In the genomic region with DNA sequence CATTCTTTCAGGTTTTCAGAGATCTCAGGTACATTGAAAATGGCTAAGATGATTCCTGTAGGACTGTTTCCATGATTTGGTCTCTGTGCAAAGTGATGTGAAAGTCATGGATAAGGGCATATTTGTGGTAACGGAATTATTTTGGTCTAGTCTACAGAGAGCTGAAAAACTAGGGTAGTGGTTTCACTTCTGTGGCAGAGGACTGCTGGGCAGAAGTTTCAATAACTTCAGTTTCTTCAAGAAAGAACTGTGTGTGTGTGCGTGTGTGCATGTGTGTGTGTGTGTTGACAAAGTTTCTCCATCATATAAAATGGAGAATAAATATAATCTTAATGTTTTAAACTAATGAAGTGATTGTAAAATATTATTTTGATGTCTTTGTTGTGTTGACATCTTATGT, we compare ENCODE assay signal across 15 cellular contexts. TPM values are rescaled to one million over a fixed set of nuclear protein-coding genes. Genes with fewer than 3 reads are reported as not detected.
DNase-seq lines count a peak whose midpoint lies in the region; ATAC-seq, FAIRE-seq and TF ChIP-seq lines count a peak whose summit lies in the region.
"Had no signal": no experiment of that assay in that cellular context is flagged by ENCODE, and none has a peak within 500 bp of the region (broad histone marks: within the 10 kb centered on the region; RNA-seq: fewer than 3 reads in every experiment).

No MANE protein-coding gene starts in this region.

- peaks cover 54% of the 10 kb centered on the region for H3K36me3 Mint-ChIP-seq in activated naive CD4-positive, alpha-beta T cell treated with anti-CD3 and anti-CD28 coated beads, Interleukin-2, amount 10 ng/mL, durations not matched to agents 7 days and 5 days
- H3K36me3 Mint-ChIP-seq in stimulated activated effector memory CD8-positive, alpha-beta T cell treated with anti-CD3 and anti-CD28 coated beads, Interleukin-12 subunit alpha, Interleukin-12 subunit beta, amount 100 ng/mL, for 72 hours: peaks cover 100% of the 10 kb centered on the region

- no peaks in the 10 kb centered on the region; the same call in 1 of the 2 replicates for H3K9me3 ChIP-seq in OCI-LY7 (ENCODE audit: low read length)
- H3K9me3 ChIP-seq in GM12878 (replicated peaks; ENCODE audit: control insufficient read depth, insufficient read depth, low read length): no peaks in the 10 kb centered on the region
- H3K9me3 ChIP-seq: esophagus muscularis mucosa had no signal

- no peaks in the 10 kb centered on the region for H3K9me2 ChIP-seq in OCI-LY7 (ENCODE audit: insufficient read depth, low read length)

- peaks cover 81% of the 10 kb centered on the region for H3K36me3 ChIP-seq in OCI-LY7 (ENCODE audit: insufficient read depth, low read length)
- H3K36me3 ChIP-seq in GM12878 (ENCODE audit: control insufficient read depth in 2 of 2, insufficient read depth in 2 of 2, low read length in 1 of 2): peaks cover 1 to 4% of the 10 kb centered on the region in 2 experiments

- FAIRE-seq in GM12878 (lab: Jason Lieb, UNC) (no peak), GM19239 (lab: Jason Lieb, UNC) (no peak)

- H3K4me1 ChIP-seq in OCI-LY7 (ENCODE audit: insufficient read depth, low read length, poor library complexity, severe bottlenecking): peaks cover 27% of the 10 kb centered on the region
- H3K4me1 ChIP-seq in GM12878 (ENCODE audit: control insufficient read depth, insufficient read depth, low read length): peaks cover 17% of the 10 kb centered on the region

- SMC1A ChIA-PET in GM12878 (lab: Charles Lee; ENCODE audit: uncharacterized antibody, unreplicated experiment): no interaction called here

- ATAC-seq in GM12878: no peak
- no peak for ATAC-seq in stimulated activated effector memory CD8-positive, alpha-beta T cell treated with anti-CD3 and anti-CD28 coated beads, Interleukin-12 subunit alpha, Interleukin-12 subunit beta, amount 100 ng/mL, for 72 hours

- peak overlapping the region; percentile 39 for H3K4me2 ChIP-seq in OCI-LY7 (ENCODE audit: low read length)
- peak overlapping the region; percentile 77 for H3K4me2 ChIP-seq in GM12878 (ENCODE audit: control insufficient read depth, insufficient read depth)

- TF ChIP-seq RAD21 in GM12878 (IDR thresholded peaks at IDR 0.05; ENCODE audit: insufficient read depth, low read depth, low read length): no peak

- intact Hi-C loops in OCI-LY7 (cut with micrococcal nuclease; ENCODE audit: unreplicated experiment): no loop called here
- intact Hi-C loops in GM12878 (cut with micrococcal nuclease; ENCODE audit: unreplicated experiment): loop anchor here (5.0 kb wide), 1 partner anchor 210 kb away; no protein-coding TSS in a partner anchor

- H3K27ac Mint-ChIP-seq in activated naive CD4-positive, alpha-beta T cell treated with anti-CD3 and anti-CD28 coated beads, Interleukin-2, amount 10 ng/mL, durations not matched to agents 7 days and 5 days: peak overlapping the region; percentile 9
- peak overlapping the region; percentile 24 for H3K27ac Mint-ChIP-seq in stimulated activated effector memory CD8-positive, alpha-beta T cell treated with anti-CD3 and anti-CD28 coated beads, Interleukin-12 subunit alpha, Interleukin-12 subunit beta, amount 100 ng/mL, for 72 hours

- H3K27me3 ChIP-seq in GM12878 (replicated peaks in 1 of 2; ENCODE audit: control insufficient read depth in 2 of 2, insufficient read depth in 2 of 2, low read length in 1 of 2): no peaks in the 10 kb centered on the region
- H3K27me3 ChIP-seq: esophagus muscularis mucosa had no signal

- no peak for TF ChIP-seq POLR2A in GM12878 (IDR thresholded peaks at IDR 0.05; ENCODE audit: low read depth, low read length)

- no peak for TF ChIP-seq CTCF in OCI-LY7 (conservative IDR thresholded peaks at IDR 0.05; ENCODE audit: low read length)
- TF ChIP-seq CTCF in GM12878 (IDR thresholded peaks at IDR 0.05 in 2 of 3, conservative IDR thresholded peaks at IDR 0.05 in 1 of 3; ENCODE audit: control insufficient read depth in 2 of 3, extremely low read depth in 1 of 3, insufficient read depth in 1 of 3, low read depth in 3 of 3, low read length in 3 of 3): no peak

- POLR2A ChIA-PET in OCI-LY7 (lab: Charles Lee): interaction anchor here (0.5 to 1.9 kb wide), 2 partner anchors 14 to 19 kb away, joined by 3 to 11 read pairs; no protein-coding TSS in a partner anchor
- POLR2A ChIA-PET in GM12878 (lab: Charles Lee): interaction anchor here (0.6 to 1.0 kb wide), 2 partner anchors 101 to 215 kb away, joined by 3 read pairs; no protein-coding TSS in a partner anchor

- H3K4me3 ChIP-seq in OCI-LY7 (ENCODE audit: low read depth, low read length, poor library complexity, severe bottlenecking) (no peak overlapping the region), GM12878 (peak overlapping the region; percentile 12; the same call in 1 of the 2 replicates)
- H3K4me3 ChIP-seq: esophagus muscularis mucosa had no signal

- peaks cover 50% of the 10 kb centered on the region for H3K4me1 Mint-ChIP-seq in activated naive CD4-positive, alpha-beta T cell treated with anti-CD3 and anti-CD28 coated beads, Interleukin-2, amount 10 ng/mL, durations not matched to agents 7 days and 5 days
- H3K4me1 Mint-ChIP-seq in stimulated activated effector memory CD8-positive, alpha-beta T cell treated with anti-CD3 and anti-CD28 coated beads, Interleukin-12 subunit alpha, Interleukin-12 subunit beta, amount 100 ng/mL, for 72 hours: peaks cover 45% of the 10 kb centered on the region

- CTCF ChIA-PET in activated naive CD4-positive, alpha-beta T cell treated with anti-CD3 and anti-CD28 coated beads, Interleukin-2, amount 10 ng/mL, durations not matched to agents 7 days and 5 days (lab: Charles Lee): no interaction called here
- CTCF ChIA-PET in OCI-LY7 (lab: Charles Lee; ENCODE audit: unreplicated experiment): no interaction called here
- CTCF ChIA-PET in GM12878 (lab: Yijun Ruan, JAX): interaction anchor here (0.6 to 1.6 kb wide), 3 partner anchors 19 to 55 kb away, joined by 3 to 5 read pairs (median 4); no protein-coding TSS in a partner anchor

- RAD21 ChIA-PET in GM12878 (lab: Charles Lee; ENCODE audit: unreplicated experiment): no interaction called here

- TF ChIP-seq EP300 in GM12878 (IDR thresholded peaks at IDR 0.05; ENCODE audit: borderline replicate concordance in 1 of 2, control insufficient read depth in 1 of 2, low read depth in 2 of 2, low read length in 2 of 2): no peak

- no peaks in the 10 kb centered on the region for H3K27me3 Mint-ChIP-seq in activated naive CD4-positive, alpha-beta T cell treated with anti-CD3 and anti-CD28 coated beads, Interleukin-2, amount 10 ng/mL, durations not matched to agents 7 days and 5 days

- DNase-seq in activated naive CD4-positive, alpha-beta T cell treated with anti-CD3 and anti-CD28 coated beads, Interleukin-2, amount 10 ng/mL, durations not matched to agents 7 days and 5 days: no peak
- no peak for DNase-seq in activated naive CD4-positive, alpha-beta T cell (lab: John Stamatoyannopoulos, UW)
- no peak for DNase-seq in OCI-LY7 (ENCODE audit: low spot score)
- DNase-seq in GM12878 (ENCODE audit: low read depth, low spot score): peak; percentile 27
- no peak for DNase-seq in stimulated activated effector memory CD8-positive, alpha-beta T cell treated with anti-CD3 and anti-CD28 coated beads, Interleukin-12 subunit alpha, Interleukin-12 subunit beta, amount 100 ng/mL, for 72 hours (ENCODE audit: low spot score in 2 of 2)
- DNase-seq in COLO668 (lab: John Stamatoyannopoulos, UW; ENCODE audit: unreplicated experiment): no peak
- DNase-seq in GM19239 (ENCODE audit: insufficient read length, low spot score): no peak
- no peak for DNase-seq in SW480 (ENCODE audit: low spot score)
- DNase-seq: DND-41; NCI-H187; NCI-H526 treated with DMSO at 0.1 percent for 48 hours; SHP77; stimulated activated CD4-positive, alpha-beta T cell treated with anti-CD3 and anti-CD28 coated beads, Interleukin-2, amount 100 ng/mL, for 24 hours had no signal

- H3K79me2 ChIP-seq in OCI-LY7 (ENCODE audit: insufficient read depth, low read depth, low read length): peaks cover 78% of the 10 kb centered on the region
- peaks cover 53% of the 10 kb centered on the region for H3K79me2 ChIP-seq in GM12878 (ENCODE audit: control insufficient read depth, insufficient read depth, low read length)

- H4K20me1 ChIP-seq in OCI-LY7 (ENCODE audit: insufficient read depth, low read length) (peaks cover 28% of the 10 kb centered on the region), GM12878 (ENCODE audit: control insufficient read depth, insufficient read depth) (no peaks in the 10 kb centered on the region; the same call in 1 of the 2 replicates)

- no peaks in the 10 kb centered on the region for H3K9me3 Mint-ChIP-seq in activated naive CD4-positive, alpha-beta T cell treated with anti-CD3 and anti-CD28 coated beads, Interleukin-2, amount 10 ng/mL, durations not matched to agents 7 days and 5 days
- H3K9me3 Mint-ChIP-seq in stimulated activated effector memory CD8-positive, alpha-beta T cell treated with anti-CD3 and anti-CD28 coated beads, Interleukin-12 subunit alpha, Interleukin-12 subunit beta, amount 100 ng/mL, for 72 hours: no peaks in the 10 kb centered on the region

- no peak overlapping the region for H3K9ac ChIP-seq in GM12878 (ENCODE audit: control insufficient read depth, insufficient read depth, low read length)

- 2% methylated on average over 2 of the region's 2 CpGs for WGBS in GM12878 (ENCODE audit: insufficient coverage, insufficient replicate concordance, low lambda C conversion rate, missing lambda C conversion rate)

- BruUV-seq in OCI-LY7 (replicated peaks; lab: Mats Ljungman, UMichigan) (no TSS peak), GM12878 (replicated peaks; lab: Mats Ljungman, UMichigan) (no TSS peak)

- H2AFZ ChIP-seq in OCI-LY7 (ENCODE audit: low read length): no peak overlapping the region
- H2AFZ ChIP-seq in GM12878 (ENCODE audit: control insufficient read depth, low read depth, low read length): no peak overlapping the region

- in situ Hi-C loops in GM12878 (cut with MboI): loop anchor here (5.0 kb wide), 1 partner anchor 110 kb away; no protein-coding TSS in a partner anchor

- peak overlapping the region; percentile 32 for H3K4me3 Mint-ChIP-seq in activated naive CD4-positive, alpha-beta T cell treated with anti-CD3 and anti-CD28 coated beads, Interleukin-2, amount 10 ng/mL, durations not matched to agents 7 days and 5 days
- peak overlapping the region; percentile 96 for H3K4me3 Mint-ChIP-seq in stimulated activated effector memory CD8-positive, alpha-beta T cell treated with anti-CD3 and anti-CD28 coated beads, Interleukin-12 subunit alpha, Interleukin-12 subunit beta, amount 100 ng/mL, for 72 hours

- H3K27ac ChIP-seq in OCI-LY7 (ENCODE audit: low read depth, low read length, poor library complexity, severe bottlenecking): no peak overlapping the region
- 0 out of 2 replicates have a peak overlapping the region, but pooled peaks have one; percentile 18 for H3K27ac ChIP-seq in GM12878 (ENCODE audit: control insufficient read depth, insufficient read depth)
- H3K27ac ChIP-seq: esophagus muscularis mucosa, VCaP had no signal

RNA-seq across cellular contexts. Expression of a gene that starts 4.3 kb away (rescaled TPM):
- 52.4 and 53.6 TPM in 2 replicates for total RNA-seq in OCI-LY7 (2014; rRNA removed; shearing (Covaris generic))
- 79.4 and 85.3 TPM in 2 replicates for total RNA-seq in OCI-LY7 (2022)
- total RNA-seq in GM12878 (2013; cell fraction: nucleolus; rRNA removed): 36.9 and 43.3 TPM in 2 replicates
- total RNA-seq in GM12878 (2014; rRNA removed): 33.8 and 49.8 TPM in 2 replicates
- total RNA-seq in GM12878 (2014; rRNA removed; fragmentation: Illumina TruSeq; extraction: Trizol): 34.3 and 35.6 TPM in 2 replicates
- total RNA-seq in GM12878 (2021): 37.5 and 42.4 TPM in 2 replicates
- 23.2 TPM for polyA plus RNA-seq in GM12878 (2011; ENCODE audit: low read depth)
- 48.3 and 76.5 TPM in 2 replicates for polyA plus RNA-seq in GM12878 (2011; rRNA removed)
- 43.9 and 59.3 TPM in 2 replicates for polyA plus RNA-seq in GM12878 (2011; cell fraction: cytosol; rRNA removed)
- 28.5 and 29.6 TPM in 2 replicates for polyA plus RNA-seq in GM12878 (2011; cell fraction: nucleus; rRNA removed)
- 28.5 and 34.1 TPM in 2 replicates for polyA plus RNA-seq in GM12878 (2012)
- 42.6 and 51.0 TPM in 2 replicates for polyA plus RNA-seq in GM12878 (2014; fragmentation: Illumina TruSeq; extraction: Trizol)
- 10 to 100 TPM; 13.2 to 21.3 TPM for polyA plus RNA-seq in GM12878 (2014; fragmentation: Nextera tagmentation; extraction: Ambion mirVana)
- polyA plus RNA-seq in GM12878 (2014; rRNA removed): 31.1 and 34.6 TPM in 2 replicates
- 10 to 100 TPM; 53.7 to 57.1 TPM for polyA plus RNA-seq in GM12878 (2016; fragmentation: Nextera tagmentation; extraction: Ambion mirVana)
- polyA minus RNA-seq in GM12878 (2011; rRNA and poly(A)+ RNA removed): 44.5 and 58.6 TPM in 2 replicates
- 16.8 and 21.8 TPM in 2 replicates for polyA minus RNA-seq in GM12878 (2011; cell fraction: cytosol; rRNA and poly(A)+ RNA removed)
- polyA minus RNA-seq in GM12878 (2011; cell fraction: nucleus; rRNA and poly(A)+ RNA removed): 7.7 and 9.9 TPM in 2 replicates

RNA-seq across cellular contexts. Expression of a gene that starts 12.4 kb away (rescaled TPM):
- 0.13 TPM in 2 replicates for total RNA-seq in OCI-LY7 (2014; rRNA removed; shearing (Covaris generic))
- total RNA-seq in OCI-LY7 (2022): 0.10 and 0.28 TPM in 2 replicates
- total RNA-seq in GM12878 (2013; cell fraction: nucleolus; rRNA removed): 1.5 and 2.2 TPM in 2 replicates
- total RNA-seq in GM12878 (2014; rRNA removed): 0.05 and 0.17 TPM in 2 replicates
- 0.22 and 0.28 TPM in 2 replicates for total RNA-seq in GM12878 (2014; rRNA removed; fragmentation: Illumina TruSeq; extraction: Trizol)
- total RNA-seq in GM12878 (2021): 0.32 and 0.38 TPM in 2 replicates
- polyA plus RNA-seq in GM12878 (2011; ENCODE audit: low read depth): 0.68 TPM
- polyA plus RNA-seq in GM12878 (2011; rRNA removed): 0.48 and 0.72 TPM in 2 replicates
- polyA plus RNA-seq in GM12878 (2011; cell fraction: cytosol; rRNA removed): 0.62 and 1.2 TPM in 2 replicates
- 1.3 and 2.0 TPM in 2 replicates for polyA plus RNA-seq in GM12878 (2011; cell fraction: nucleus; rRNA removed)
- 0.58 and 0.67 TPM in 2 replicates for polyA plus RNA-seq in GM12878 (2012)
- polyA plus RNA-seq in GM12878 (2014; fragmentation: Illumina TruSeq; extraction: Trizol): 0.21 and 0.32 TPM in 2 replicates
- polyA plus RNA-seq in GM12878 (2014; fragmentation: Nextera tagmentation; extraction: Ambion mirVana): under 1 TPM; 0.13 to 0.32 TPM
- polyA plus RNA-seq in GM12878 (2014; rRNA removed): 0.42 TPM in 2 replicates
- 1 to 10 TPM; 1.2 to 1.8 TPM for polyA plus RNA-seq in GM12878 (2016; fragmentation: Nextera tagmentation; extraction: Ambion mirVana)
- 1.2 and 1.9 TPM in 2 replicates for polyA minus RNA-seq in GM12878 (2011; rRNA and poly(A)+ RNA removed)
- polyA minus RNA-seq in GM12878 (2011; cell fraction: cytosol; rRNA and poly(A)+ RNA removed): not detected in 2 replicates
- polyA minus RNA-seq in GM12878 (2011; cell fraction: nucleus; rRNA and poly(A)+ RNA removed): 0.29 and 0.48 TPM in 2 replicates
